Comparison of ENCODE assay signal across 19 cellular contexts in genomic region chr2:71922501-71923142, GRCh38.
"Had no signal": no experiment of that assay in that cellular context is flagged by ENCODE, and none has a peak within 500 bp of the region (broad histone marks: within the 10 kb centered on the region; RNA-seq: fewer than 3 reads in every experiment).

No MANE protein-coding gene starts in this region.

- H3K27ac ChIP-seq: SK-N-MC had no signal

- H3K4me3 ChIP-seq: mucosa of descending colon, SK-N-MC had no signal

- H3K27ac Mint-ChIP-seq: activated naive CD8-positive, alpha-beta T cell treated with anti-CD3 and anti-CD28 coated beads for 36 hours; activated T-cell treated with anti-CD3 and anti-CD28 coated beads, Interleukin-2, amount 50 U/mL, for 72 hours; immature natural killer cell had no signal

- H3K4me1 Mint-ChIP-seq: activated naive CD8-positive, alpha-beta T cell treated with anti-CD3 and anti-CD28 coated beads for 36 hours; brain; immature natural killer cell; naive thymus-derived CD4-positive, alpha-beta T cell had no signal

- H3K9me3 ChIP-seq: mucosa of descending colon had no signal

- DNase-seq: activated CD4-positive, alpha-beta T cell treated with anti-CD3 and anti-CD28 coated beads, Interleukin-2, amount 50 U/mL, for 4 hours; activated naive CD8-positive, alpha-beta T cell treated with anti-CD3 and anti-CD28 coated beads for 36 hours; activated T-cell treated with anti-CD3 and anti-CD28 coated beads, Interleukin-2, amount 50 U/mL, for 72 hours; amygdala; central memory CD4-positive, alpha-beta T cell; effector memory CD4-positive, alpha-beta T cell; foreskin melanocyte; immature natural killer cell; mammary epithelial cell; mucosa of descending colon; small intestine; stimulated activated CD4-positive, alpha-beta T cell treated with anti-CD3 and anti-CD28 coated beads, Interleukin-4, amount 100 ng/mL, for 4 hours; stimulated activated naive CD8-positive, alpha-beta T cell treated with anti-CD3 and anti-CD28 coated beads, Interleukin-15, Interleukin-2, amounts not matched to agents 100 U/mL and 50 U/mL, for 24 hours; T-helper 9 cell; trophoblast cell had no signal

- ATAC-seq: activated CD4-positive, CD25-positive, alpha-beta regulatory T cell treated with anti-CD3 and anti-CD28 coated beads, Interleukin-2, amount 50 U/mL, for 24 hours; activated T-cell treated with anti-CD3 and anti-CD28 coated beads, Interleukin-2, amount 50 U/mL, for 72 hours; mucosa of descending colon; naive thymus-derived CD4-positive, alpha-beta T cell; stimulated activated naive CD8-positive, alpha-beta T cell treated with anti-CD3 and anti-CD28 coated beads, Interleukin-15, Interleukin-2, amounts not matched to agents 100 U/mL and 50 U/mL, for 24 hours had no signal

- H3K4me3 Mint-ChIP-seq: activated naive CD8-positive, alpha-beta T cell treated with anti-CD3 and anti-CD28 coated beads for 36 hours; activated T-cell treated with anti-CD3 and anti-CD28 coated beads, Interleukin-2, amount 50 U/mL, for 72 hours; brain; immature natural killer cell; naive thymus-derived CD4-positive, alpha-beta T cell had no signal

- H3K36me3 Mint-ChIP-seq: activated naive CD8-positive, alpha-beta T cell treated with anti-CD3 and anti-CD28 coated beads for 36 hours; brain had no signal
